Comparison of ENCODE assay signal across 10 cellular contexts in genomic region chr21:43758132-43758619, GRCh38. TPM values are rescaled to one million over a fixed set of nuclear protein-coding genes. Genes with fewer than 3 reads are reported as not detected.
A peak's percentile ranks its signal among the peaks of the same experiment; 100 is the strongest.
DNase-seq lines count a peak whose midpoint lies in the region; ATAC-seq lines count a peak whose summit lies in the region.
"Had no signal": no experiment of that assay in that cellular context is flagged by ENCODE, and none has a peak within 500 bp of the region (broad histone marks: within the 10 kb centered on the region; RNA-seq: fewer than 3 reads in every experiment).

No MANE protein-coding gene starts in this region.

- WGBS in neuronal stem cell (ENCODE audit: extremely low coverage in 2 of 2, insufficient read length in 2 of 2, insufficient replicate concordance in 1 of 2), 2 donors = no CpG with 5 or more reads among the region's 18 CpGs

- no peak overlapping the region for H3K18ac ChIP-seq in neuronal stem cell (ENCODE audit: low read length)

- no peak overlapping the region for H2AK5ac ChIP-seq in neuronal stem cell (ENCODE audit: low read depth, low read length)

- DNase-seq in A172 (ENCODE audit: low spot score) = peak; percentile 55
- DNase-seq in adipocyte (ENCODE audit: low read depth) = peak; percentile 89
- peak; percentile 80 for DNase-seq in fibroblast of peridontal ligament (ENCODE audit: extremely low read depth)
- no peak for DNase-seq in neuronal stem cell (ENCODE audit: low spot score)
- DNase-seq in stimulated activated CD4-positive, alpha-beta T cell treated with anti-CD3 and anti-CD28 coated beads, Interleukin-2, amount 100 ng/mL, for 48 hours = no peak
- DNase-seq in T-cell = no peak
- no peak for DNase-seq in posterior vena cava (ENCODE audit: low spot score)
- DNase-seq: activated CD8-positive, alpha-beta memory T cell treated with anti-CD3 and anti-CD28 coated beads for 24 hours; NCI-H1694 treated with DMSO at 0.1 percent for 48 hours had no signal

- H3K79me1 ChIP-seq in neuronal stem cell (ENCODE audit: low read depth, low read length) = no peaks in the 10 kb centered on the region

- H3K9ac ChIP-seq in adipocyte (ENCODE audit: low read length) (peak overlapping the region; percentile 85), neuronal stem cell (ENCODE audit: low read depth, low read length, poor library complexity) (no peak overlapping the region)

- intact Hi-C loops in posterior vena cava (cut with DNase I) = loop anchor here in 1 of 2 donors (10.0 kb wide), 1 partner anchor 803 kb away; no protein-coding TSS in a partner anchor

- no peak overlapping the region for H3K14ac ChIP-seq in neuronal stem cell (ENCODE audit: low read length)

- no peaks in the 10 kb centered on the region for H3K4me1 Mint-ChIP-seq in T-cell

- H3K27me3 ChIP-seq in adipocyte (replicated peaks; ENCODE audit: control insufficient read depth, insufficient read depth, low read length) (no peaks in the 10 kb centered on the region), neuronal stem cell (ENCODE audit: control insufficient read depth in 3 of 3, insufficient read depth in 3 of 3, low read depth in 1 of 3, low read length in 3 of 3) (no peaks in the 10 kb centered on the region)

- H3K36me3 Mint-ChIP-seq in T-cell = peaks cover 25% of the 10 kb centered on the region

- no peak overlapping the region for H3K4me2 ChIP-seq in neuronal stem cell (ENCODE audit: insufficient read depth, low read length, poor library complexity, severe bottlenecking)

- H3K4me1 ChIP-seq in adipocyte (ENCODE audit: control insufficient read depth, insufficient read depth, low read length) = peaks cover 27% of the 10 kb centered on the region
- peaks cover 0 to 2% of the 10 kb centered on the region in 2 donors for H3K4me1 ChIP-seq in neuronal stem cell (ENCODE audit: control insufficient read depth in 2 of 2, insufficient read depth in 1 of 2, low read depth in 1 of 2, low read length in 2 of 2)

- H2BK15ac ChIP-seq in neuronal stem cell (ENCODE audit: low read length) = no peak overlapping the region

- ATAC-seq in T-cell (replicated peaks in 1 of 4) (no peak), HG03571 (IDR thresholded peaks at IDR 0.05; ENCODE audit: unreplicated experiment) (no peak)

- no peak overlapping the region for H3K23ac ChIP-seq in neuronal stem cell (ENCODE audit: low read depth, low read length, poor library complexity)

- peaks cover 84% of the 10 kb centered on the region for H3K36me3 ChIP-seq in adipocyte (ENCODE audit: control insufficient read depth, insufficient read depth, low read length, severe bottlenecking)
- peaks cover 21 to 66% of the 10 kb centered on the region in 2 donors for H3K36me3 ChIP-seq in neuronal stem cell (replicated peaks in 1 of 2; ENCODE audit: control insufficient read depth in 2 of 2, insufficient read depth in 2 of 2, low read length in 2 of 2)

- H3K27ac Mint-ChIP-seq in T-cell = no peak overlapping the region

- H2AFZ ChIP-seq in neuronal stem cell (ENCODE audit: low read length) = no peak overlapping the region

- no peak overlapping the region for H2BK120ac ChIP-seq in neuronal stem cell (ENCODE audit: low read depth, low read length)

- H2BK12ac ChIP-seq in neuronal stem cell (ENCODE audit: low read length) = no peak overlapping the region

- peak overlapping the region; percentile 58 for H3K27ac ChIP-seq in neuronal stem cell (replicated peaks; ENCODE audit: low read length)

- no peak overlapping the region for H4K8ac ChIP-seq in neuronal stem cell (ENCODE audit: low read depth, low read length)

- no peaks in the 10 kb centered on the region for H3K27me3 Mint-ChIP-seq in T-cell

- no peak overlapping the region for H2BK5ac ChIP-seq in neuronal stem cell (ENCODE audit: low read length)

- H3K4ac ChIP-seq in neuronal stem cell (ENCODE audit: low read length) = no peak overlapping the region

- peak overlapping the region; percentile 76 for H3K4me3 ChIP-seq in adipocyte (ENCODE audit: low read length)
- H3K4me3 ChIP-seq in neuronal stem cell (ENCODE audit: low read length in 2 of 2) = no peak overlapping the region

- POLR2A ChIA-PET in T-cell (lab: Charles Lee) = no interaction called here

- no peak overlapping the region for H4K91ac ChIP-seq in neuronal stem cell (ENCODE audit: low read depth, low read length, poor library complexity)

- H3K9me3 Mint-ChIP-seq in T-cell = no peaks in the 10 kb centered on the region

- H3K9me3 ChIP-seq in adipocyte (ENCODE audit: control insufficient read depth, low read length) (no peaks in the 10 kb centered on the region), neuronal stem cell (replicated peaks in 1 of 2; ENCODE audit: control insufficient read depth in 2 of 2, insufficient read depth in 1 of 2, low read depth in 1 of 2, low read length in 2 of 2) (peaks cover 2 to 3% of the 10 kb centered on the region in 2 donors)

- H3K4me3 Mint-ChIP-seq in T-cell = no peak overlapping the region

- CTCF ChIA-PET in T-cell (lab: Charles Lee) = no interaction called here

RNA-seq across cellular contexts. Expression of gene CSTB, which starts 17.9 kb away (rescaled TPM):
- total RNA-seq in A172 (2014; rRNA removed; shearing (Covaris generic)) = 106 and 145 TPM in 2 replicates
- polyA plus RNA-seq in neuronal stem cell (2013, experiment 1 of 2) = 86.0 TPM
- 88.8 TPM for polyA plus RNA-seq in neuronal stem cell (2013, experiment 2 of 2)
- 10 to 100 TPM; 19.0 to 34.7 (median 25.9) TPM for total RNA-seq in T-cell
- 10 to 100 TPM; 29.0 to 48.6 TPM for total RNA-seq in posterior vena cava

RNA-seq across cellular contexts. Expression of gene RRP1, which starts 31.2 kb away (rescaled TPM):
- total RNA-seq in A172 (2014; rRNA removed; shearing (Covaris generic)) = 63.7 and 77.7 TPM in 2 replicates
- polyA plus RNA-seq in neuronal stem cell (2013, experiment 1 of 2) = 18.5 TPM
- polyA plus RNA-seq in neuronal stem cell (2013, experiment 2 of 2) = 19.3 TPM
- total RNA-seq in T-cell (10 to 100 TPM; 24.0 to 30.9 (median 28.1) TPM), posterior vena cava (10 to 100 TPM; 10.7 to 14.3 TPM)

RNA-seq across cellular contexts. Expression of gene PDXK, which starts 39.2 kb away (rescaled TPM):
- total RNA-seq in A172 (2014; rRNA removed; shearing (Covaris generic)) = 313 and 330 TPM in 2 replicates
- 29.4 TPM for polyA plus RNA-seq in neuronal stem cell (2013, experiment 1 of 2)
- 26.2 TPM for polyA plus RNA-seq in neuronal stem cell (2013, experiment 2 of 2)
- total RNA-seq in T-cell = 100 to 1,000 TPM in 1 of 5 donors, 10 to 100 TPM in 4; 70.8 to 100 (median 80.2) TPM
- total RNA-seq in posterior vena cava = 100 to 1,000 TPM in 1 of 2 donors, 10 to 100 TPM in 1; 74.7 to 109 TPM

Comparison
In these comparisons a context has a peak if more than half of its experiments do, and no peak if none do; other contexts are left out.
1. DNase-seq: peak in A172 (single experiment), adipocyte (single experiment) and fibroblast of peridontal ligament (single experiment); none in neuronal stem cell (single experiment), stimulated activated CD4-positive, alpha-beta T cell treated with anti-CD3 and anti-CD28 coated beads, Interleukin-2, amount 100 ng/mL, for 48 hours (0 of 2), T-cell (0 of 34) and posterior vena cava (single experiment).